1 cellular context compared by ENCODE assay signal in genomic region chr1:118985611-118986290, GRCh38.
TF ChIP-seq lines count a peak whose summit lies in the region.

No MANE protein-coding gene starts in this region.

TF ChIP-seq in WTC11, 78 proteins besides CTCF, POLR2A, EP300 and RAD21 (continued from another document):
- no peak for TF ChIP-seq E2F5 (CRISPR knock-in tag; IDR thresholded peaks at IDR 0.05)
- no peak for TF ChIP-seq CREB1 (CRISPR knock-in tag; IDR thresholded peaks at IDR 0.05)
- no peak for TF ChIP-seq ESRRA (CRISPR knock-in tag; IDR thresholded peaks at IDR 0.05; ENCODE audit: borderline replicate concordance)
- TF ChIP-seq, protein P1, sequence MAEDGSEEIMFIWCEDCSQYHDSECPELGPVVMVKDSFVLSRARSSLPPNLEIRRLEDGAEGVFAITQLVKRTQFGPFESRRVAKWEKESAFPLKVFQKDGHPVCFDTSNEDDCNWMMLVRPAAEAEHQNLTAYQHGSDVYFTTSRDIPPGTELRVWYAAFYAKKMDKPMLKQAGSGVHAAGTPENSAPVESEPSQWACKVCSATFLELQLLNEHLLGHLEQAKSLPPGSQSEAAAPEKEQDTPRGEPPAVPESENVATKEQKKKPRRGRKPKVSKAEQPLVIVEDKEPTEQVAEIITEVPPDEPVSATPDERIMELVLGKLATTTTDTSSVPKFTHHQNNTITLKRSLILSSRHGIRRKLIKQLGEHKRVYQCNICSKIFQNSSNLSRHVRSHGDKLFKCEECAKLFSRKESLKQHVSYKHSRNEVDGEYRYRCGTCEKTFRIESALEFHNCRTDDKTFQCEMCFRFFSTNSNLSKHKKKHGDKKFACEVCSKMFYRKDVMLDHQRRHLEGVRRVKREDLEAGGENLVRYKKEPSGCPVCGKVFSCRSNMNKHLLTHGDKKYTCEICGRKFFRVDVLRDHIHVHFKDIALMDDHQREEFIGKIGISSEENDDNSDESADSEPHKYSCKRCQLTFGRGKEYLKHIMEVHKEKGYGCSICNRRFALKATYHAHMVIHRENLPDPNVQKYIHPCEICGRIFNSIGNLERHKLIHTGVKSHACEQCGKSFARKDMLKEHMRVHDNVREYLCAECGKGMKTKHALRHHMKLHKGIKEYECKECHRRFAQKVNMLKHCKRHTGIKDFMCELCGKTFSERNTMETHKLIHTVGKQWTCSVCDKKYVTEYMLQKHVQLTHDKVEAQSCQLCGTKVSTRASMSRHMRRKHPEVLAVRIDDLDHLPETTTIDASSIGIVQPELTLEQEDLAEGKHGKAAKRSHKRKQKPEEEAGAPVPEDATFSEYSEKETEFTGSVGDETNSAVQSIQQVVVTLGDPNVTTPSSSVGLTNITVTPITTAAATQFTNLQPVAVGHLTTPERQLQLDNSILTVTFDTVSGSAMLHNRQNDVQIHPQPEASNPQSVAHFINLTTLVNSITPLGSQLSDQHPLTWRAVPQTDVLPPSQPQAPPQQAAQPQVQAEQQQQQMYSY (CRISPR knock-in tag; IDR thresholded peaks at IDR 0.05): no peak
- no peak for TF ChIP-seq ZNF512 (CRISPR knock-in tag; IDR thresholded peaks at IDR 0.05; ENCODE audit: borderline replicate concordance)
- TF ChIP-seq, protein P2, sequence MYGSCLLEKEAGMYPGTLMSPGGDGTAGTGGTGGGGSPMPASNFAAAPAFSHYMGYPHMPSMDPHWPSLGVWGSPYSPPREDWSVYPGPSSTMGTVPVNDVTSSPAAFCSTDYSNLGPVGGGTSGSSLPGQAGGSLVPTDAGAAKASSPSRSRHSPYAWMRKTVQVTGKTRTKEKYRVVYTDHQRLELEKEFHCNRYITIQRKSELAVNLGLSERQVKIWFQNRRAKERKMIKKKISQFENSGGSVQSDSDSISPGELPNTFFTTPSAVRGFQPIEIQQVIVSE (CRISPR knock-in tag; IDR thresholded peaks at IDR 0.05; ENCODE audit: borderline replicate concordance): no peak
- TF ChIP-seq ZNF396 (CRISPR knock-in tag; IDR thresholded peaks at IDR 0.05; ENCODE audit: borderline replicate concordance): no peak
- no peak for TF ChIP-seq ZNF232 (CRISPR knock-in tag; IDR thresholded peaks at IDR 0.05)
- TF ChIP-seq RORB (CRISPR knock-in tag; IDR thresholded peaks at IDR 0.05): no peak
- TF ChIP-seq ZBTB43 (CRISPR knock-in tag; IDR thresholded peaks at IDR 0.05): no peak
